1 cellular context compared by ENCODE assay signal in the genomic region with DNA sequence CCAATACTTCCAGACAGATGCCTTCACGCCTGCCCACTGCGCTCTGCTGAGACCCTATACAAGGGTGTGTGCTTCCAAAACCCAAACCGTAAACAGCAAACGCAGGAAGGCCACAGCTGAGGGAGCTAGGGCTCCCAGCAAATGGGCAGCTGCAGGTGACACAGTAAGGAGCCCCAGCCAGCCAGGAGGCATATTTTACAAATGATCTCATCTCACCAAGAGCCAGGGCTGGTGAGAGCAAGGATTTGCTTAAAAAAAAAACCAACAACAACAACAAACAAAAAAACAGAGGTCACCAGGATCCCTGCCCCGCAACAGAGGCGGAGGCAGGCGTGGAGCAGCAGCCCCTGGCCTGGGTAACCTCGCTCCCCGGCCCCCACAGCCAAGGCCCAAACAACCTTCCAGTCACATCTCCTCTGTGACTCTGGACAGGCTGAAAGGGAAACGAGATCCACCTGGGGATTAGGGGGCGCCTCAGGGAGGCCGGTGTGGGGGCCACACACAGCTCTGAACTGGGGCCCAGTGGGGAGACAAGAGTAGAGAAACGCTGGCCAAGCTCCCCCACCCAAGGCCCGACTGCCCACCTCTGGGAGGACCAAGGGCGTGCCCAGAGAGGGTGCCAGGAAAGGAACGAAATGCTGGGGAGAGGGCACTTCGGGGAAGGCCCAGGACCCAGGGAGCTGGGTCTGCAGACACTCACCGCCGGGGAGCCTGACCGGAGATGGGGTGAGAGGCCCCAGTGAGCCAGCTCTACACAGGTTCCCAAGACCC.
TF ChIP-seq lines count a peak whose summit lies in the region.

No MANE protein-coding gene starts in this region.

TF ChIP-seq in HepG2, 621 proteins besides CTCF, POLR2A, EP300 and RAD21:
- TF ChIP-seq, protein P1, sequence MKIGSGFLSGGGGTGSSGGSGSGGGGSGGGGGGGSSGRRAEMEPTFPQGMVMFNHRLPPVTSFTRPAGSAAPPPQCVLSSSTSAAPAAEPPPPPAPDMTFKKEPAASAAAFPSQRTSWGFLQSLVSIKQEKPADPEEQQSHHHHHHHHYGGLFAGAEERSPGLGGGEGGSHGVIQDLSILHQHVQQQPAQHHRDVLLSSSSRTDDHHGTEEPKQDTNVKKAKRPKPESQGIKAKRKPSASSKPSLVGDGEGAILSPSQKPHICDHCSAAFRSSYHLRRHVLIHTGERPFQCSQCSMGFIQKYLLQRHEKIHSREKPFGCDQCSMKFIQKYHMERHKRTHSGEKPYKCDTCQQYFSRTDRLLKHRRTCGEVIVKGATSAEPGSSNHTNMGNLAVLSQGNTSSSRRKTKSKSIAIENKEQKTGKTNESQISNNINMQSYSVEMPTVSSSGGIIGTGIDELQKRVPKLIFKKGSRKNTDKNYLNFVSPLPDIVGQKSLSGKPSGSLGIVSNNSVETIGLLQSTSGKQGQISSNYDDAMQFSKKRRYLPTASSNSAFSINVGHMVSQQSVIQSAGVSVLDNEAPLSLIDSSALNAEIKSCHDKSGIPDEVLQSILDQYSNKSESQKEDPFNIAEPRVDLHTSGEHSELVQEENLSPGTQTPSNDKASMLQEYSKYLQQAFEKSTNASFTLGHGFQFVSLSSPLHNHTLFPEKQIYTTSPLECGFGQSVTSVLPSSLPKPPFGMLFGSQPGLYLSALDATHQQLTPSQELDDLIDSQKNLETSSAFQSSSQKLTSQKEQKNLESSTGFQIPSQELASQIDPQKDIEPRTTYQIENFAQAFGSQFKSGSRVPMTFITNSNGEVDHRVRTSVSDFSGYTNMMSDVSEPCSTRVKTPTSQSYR (CRISPR knock-in tag; IDR thresholded peaks at IDR 0.05; ENCODE audit: borderline replicate concordance): no peak
TF ChIP-seq in HepG2: peak in this region for 0.
